19 cellular contexts compared by ENCODE assay signal in the genomic region with DNA sequence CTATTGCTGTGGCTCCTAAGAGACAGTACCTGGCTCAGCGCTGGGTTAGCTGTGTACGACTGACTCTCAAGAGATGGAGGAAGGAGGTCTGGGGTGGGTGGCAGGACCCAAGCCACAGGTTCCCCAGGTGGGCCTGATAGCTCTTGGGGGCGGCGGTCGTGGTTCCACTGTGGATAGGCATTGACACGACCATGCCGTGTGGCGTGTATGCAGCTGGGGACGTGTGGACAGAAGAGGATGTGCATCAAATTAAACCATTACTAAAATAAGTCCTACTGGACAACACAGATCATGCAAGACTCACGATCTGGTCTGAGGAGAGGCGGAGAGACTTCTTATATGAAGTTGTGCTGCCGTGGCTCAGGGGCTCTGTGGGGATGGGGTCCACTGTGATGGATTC.
"Had no signal": no experiment of that assay in that cellular context is flagged by ENCODE, and none has a peak within 500 bp of the region (broad histone marks: within the 10 kb centered on the region; RNA-seq: fewer than 3 reads in every experiment).

No MANE protein-coding gene starts in this region.

- DNase-seq: activated B cell treated with CpG ODN at 0.5 μM for 24 hours; activated CD4-positive, alpha-beta T cell treated with anti-CD3 and anti-CD28 coated beads for 36 hours; activated CD4-positive, alpha-beta T cell treated with anti-CD3 and anti-CD28 coated beads, Interleukin-2, amount 50 U/mL, for 4 hours; activated effector memory CD4-positive, alpha-beta T cell treated with anti-CD3 and anti-CD28 coated beads, Interleukin-2, amount 50 U/mL, for 16 hours; dermis blood vessel endothelial cell; effector CD8-positive, alpha-beta T cell; erythroblast; foreskin keratinocyte; left lung; naive thymus-derived CD4-positive, alpha-beta T cell; pancreas; stimulated activated CD4-positive, alpha-beta T cell treated with anti-CD3 and anti-CD28 coated beads, Interleukin-1b, Interleukin-23, amount 100 ng/mL, for 48 hours; T-helper 1 cell; T-helper 9 cell; trophoblast cell had no signal

- H3K27me3 Mint-ChIP-seq: activated B cell treated with CpG ODN at 0.5 μM for 24 hours; activated CD4-positive, alpha-beta T cell treated with anti-CD3 and anti-CD28 coated beads for 36 hours; naive thymus-derived CD4-positive, alpha-beta T cell had no signal

- H3K9me3 ChIP-seq: left lung, neutrophil, pancreas, right lobe of liver, vagina had no signal

- H3K27ac Mint-ChIP-seq: activated B cell treated with CpG ODN at 0.5 μM for 24 hours; activated CD4-positive, alpha-beta T cell treated with anti-CD3 and anti-CD28 coated beads for 36 hours had no signal

- H3K4me3 ChIP-seq: left lung, pancreas, right lobe of liver, skin epidermis, vagina had no signal

- H3K4me1 Mint-ChIP-seq: activated CD4-positive, alpha-beta T cell treated with anti-CD3 and anti-CD28 coated beads for 36 hours had no signal

- H3K27ac ChIP-seq: foreskin keratinocyte, left lung, neutrophil, pancreas, right lobe of liver, skin epidermis, vagina had no signal

- ATAC-seq: activated CD4-positive, alpha-beta T cell treated with anti-CD3 and anti-CD28 coated beads for 36 hours; foreskin keratinocyte; left lung; naive thymus-derived CD4-positive, alpha-beta T cell; pancreas; right lobe of liver had no signal

- H3K4me3 Mint-ChIP-seq: activated B cell treated with CpG ODN at 0.5 μM for 24 hours; activated CD4-positive, alpha-beta T cell treated with anti-CD3 and anti-CD28 coated beads for 36 hours; naive thymus-derived CD4-positive, alpha-beta T cell had no signal

- H3K27me3 ChIP-seq: foreskin keratinocyte, left lung, neutrophil, pancreas, right lobe of liver, vagina had no signal

- H3K9me3 Mint-ChIP-seq: activated B cell treated with CpG ODN at 0.5 μM for 24 hours; naive thymus-derived CD4-positive, alpha-beta T cell had no signal
